ENCODE assay signal across 26 cellular contexts in the genomic region with DNA sequence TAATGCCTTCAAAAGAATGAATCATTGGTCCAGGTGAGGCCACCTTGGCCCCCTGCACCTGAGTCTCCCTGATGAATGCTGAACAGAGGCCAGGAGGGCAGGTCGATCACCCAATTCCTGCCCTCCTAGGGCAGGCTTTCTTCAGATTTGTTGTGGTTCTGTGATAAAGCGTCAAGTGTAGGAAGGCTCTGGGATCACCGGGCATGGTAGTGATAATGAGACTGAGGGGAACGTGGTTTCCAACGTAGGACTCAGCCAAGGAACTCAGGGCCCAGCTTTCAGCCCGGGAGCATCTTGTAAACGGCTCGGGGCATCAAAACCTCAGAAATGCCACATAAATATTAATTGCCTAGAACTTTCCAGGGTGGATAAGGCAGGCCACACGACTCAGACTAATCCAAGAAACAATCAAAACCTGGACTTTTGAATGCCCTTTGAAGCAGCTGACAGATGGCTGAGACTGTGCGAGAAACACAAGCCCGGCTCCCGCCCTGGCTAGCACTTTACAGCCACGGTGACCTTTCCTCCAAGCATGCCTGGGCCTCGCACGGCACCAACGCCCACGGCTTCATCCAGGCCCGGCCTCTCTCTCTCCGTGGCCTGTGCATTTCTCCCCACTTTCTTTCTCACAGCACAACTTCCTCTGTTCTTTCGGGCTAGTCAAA.
DNase-seq lines count a peak whose midpoint lies in the region; ATAC-seq and TF ChIP-seq lines count a peak whose summit lies in the region.
"Had no signal": no experiment of that assay in that cellular context is flagged by ENCODE, and none has a peak within 500 bp of the region (broad histone marks: within the 10 kb centered on the region; RNA-seq: fewer than 3 reads in every experiment).

No MANE protein-coding gene starts in this region.

- no peaks in the 10 kb centered on the region for H3K4me1 Mint-ChIP-seq in endothelial cell (ENCODE audit: unreplicated experiment)
- H3K4me1 Mint-ChIP-seq: activated CD4-positive, alpha-beta T cell treated with anti-CD3 and anti-CD28 coated beads, Interleukin-2, amount 10 ng/mL, durations not matched to agents 24 days and 14 days; activated naive CD8-positive, alpha-beta T cell treated with anti-CD3 and anti-CD28 coated beads, Interleukin-2, amount 50 U/mL, for 24 hours; IgD-negative memory B cell had no signal

- ATAC-seq in left cardiac atrium, result peak; percentile 61 to 71
- ATAC-seq in Right ventricle myocardium inferior, result no peak
- no peak for ATAC-seq in left lobe of liver
- no peak for ATAC-seq in upper lobe of right lung
- no peak for ATAC-seq in GM19023 (IDR thresholded peaks at IDR 0.05; ENCODE audit: unreplicated experiment)
- no peak for ATAC-seq in HG02571 (IDR thresholded peaks at IDR 0.05; ENCODE audit: unreplicated experiment)
- ATAC-seq: activated naive CD8-positive, alpha-beta T cell treated with anti-CD3 and anti-CD28 coated beads, Interleukin-2, amount 50 U/mL, for 24 hours; GM23338; naive thymus-derived CD8-positive, alpha-beta T cell; stimulated activated naive CD8-positive, alpha-beta T cell treated with anti-CD3 and anti-CD28 coated beads, Interleukin-15, Interleukin-2, amounts not matched to agents 100 U/mL and 50 U/mL, for 24 hours; WTC11 had no signal

- H3K27me3 ChIP-seq in colonic mucosa (no peaks in the 10 kb centered on the region), upper lobe of right lung (no peaks in the 10 kb centered on the region)
- H3K27me3 ChIP-seq: testis had no signal

- DNase-seq in left cardiac atrium, result no peak
- no peak for DNase-seq in Right ventricle myocardium inferior (ENCODE audit: missing footprints)
- DNase-seq in colonic mucosa, result peak; percentile 15
- DNase-seq in left lobe of liver (ENCODE audit: low spot score), result peak; percentile 26
- peak; percentile 28 for DNase-seq in upper lobe of right lung
- no peak for DNase-seq in endothelial cell (ENCODE audit: low spot score)
- DNase-seq: activated CD4-positive, alpha-beta T cell treated with anti-CD3 and anti-CD28 coated beads, Interleukin-2, amount 10 ng/mL, durations not matched to agents 24 days and 14 days; activated gamma-delta T cell treated with Interleukin-2 at 50 U/mL for 16 hours; activated naive CD8-positive, alpha-beta T cell treated with anti-CD3 and anti-CD28 coated beads, Interleukin-2, amount 50 U/mL, for 24 hours; activated T-cell treated with anti-CD3 and anti-CD28 coated beads, Interleukin-2, amount 50 U/mL, for 48 hours; CD4-positive, alpha-beta T cell; cerebellar nuclear complex; DND-41; naive thymus-derived CD8-positive, alpha-beta T cell; NCI-H1092; NCI-H187 treated with DMSO at 0.1 percent for 48 hours; NCI-H2171; occipital lobe; stimulated activated naive CD8-positive, alpha-beta T cell treated with anti-CD3 and anti-CD28 coated beads, Interleukin-15, Interleukin-2, amounts not matched to agents 100 U/mL and 50 U/mL, for 24 hours; testis had no signal

- no peaks in the 10 kb centered on the region for H3K36me3 ChIP-seq in colonic mucosa
- no peaks in the 10 kb centered on the region for H3K36me3 ChIP-seq in upper lobe of right lung

- H3K27me3 Mint-ChIP-seq in endothelial cell (ENCODE audit: unreplicated experiment), result peaks cover 5% of the 10 kb centered on the region
- H3K27me3 Mint-ChIP-seq: activated CD4-positive, alpha-beta T cell treated with anti-CD3 and anti-CD28 coated beads, Interleukin-2, amount 10 ng/mL, durations not matched to agents 24 days and 14 days; activated naive CD8-positive, alpha-beta T cell treated with anti-CD3 and anti-CD28 coated beads, Interleukin-2, amount 50 U/mL, for 24 hours; CD4-positive, alpha-beta T cell; IgD-negative memory B cell; naive thymus-derived CD8-positive, alpha-beta T cell had no signal

- H3K4me3 ChIP-seq in colonic mucosa (no peak overlapping the region), upper lobe of right lung (no peak overlapping the region)
- H3K4me3 ChIP-seq: GM23338, skin epidermis, testis had no signal

- no peaks in the 10 kb centered on the region for H3K9me3 ChIP-seq in colonic mucosa
- no peaks in the 10 kb centered on the region for H3K9me3 ChIP-seq in upper lobe of right lung
- H3K9me3 ChIP-seq: testis had no signal

- no peaks in the 10 kb centered on the region for H3K36me3 Mint-ChIP-seq in endothelial cell (ENCODE audit: low read depth, unreplicated experiment)
- H3K36me3 Mint-ChIP-seq: naive thymus-derived CD8-positive, alpha-beta T cell had no signal

- H3K9me3 Mint-ChIP-seq in endothelial cell (ENCODE audit: unreplicated experiment), result no peaks in the 10 kb centered on the region
- H3K9me3 Mint-ChIP-seq: activated CD4-positive, alpha-beta T cell treated with anti-CD3 and anti-CD28 coated beads, Interleukin-2, amount 10 ng/mL, durations not matched to agents 24 days and 14 days; CD4-positive, alpha-beta T cell; GM23338; naive thymus-derived CD8-positive, alpha-beta T cell; WTC11 had no signal

- H3K4me3 Mint-ChIP-seq in endothelial cell (ENCODE audit: unreplicated experiment), result no peak overlapping the region
- H3K4me3 Mint-ChIP-seq: activated CD4-positive, alpha-beta T cell treated with anti-CD3 and anti-CD28 coated beads, Interleukin-2, amount 10 ng/mL, durations not matched to agents 24 days and 14 days; activated naive CD8-positive, alpha-beta T cell treated with anti-CD3 and anti-CD28 coated beads, Interleukin-2, amount 50 U/mL, for 24 hours; CD4-positive, alpha-beta T cell; GM23338; IgD-negative memory B cell; naive thymus-derived CD8-positive, alpha-beta T cell; WTC11 had no signal

- no peak for TF ChIP-seq CTCF in colonic mucosa (IDR thresholded peaks at IDR 0.05)
- TF ChIP-seq CTCF in upper lobe of right lung (IDR thresholded peaks at IDR 0.05), result no peak
- no peak for TF ChIP-seq CTCF in endothelial cell (IDR thresholded peaks at IDR 0.05; ENCODE audit: unreplicated experiment)

- no peak overlapping the region for H3K27ac ChIP-seq in colonic mucosa
- H3K27ac ChIP-seq in upper lobe of right lung, result no peak overlapping the region
- H3K27ac ChIP-seq: skin epidermis, testis had no signal

- H3K27ac Mint-ChIP-seq in endothelial cell (ENCODE audit: unreplicated experiment), result no peak overlapping the region
- H3K27ac Mint-ChIP-seq: activated CD4-positive, alpha-beta T cell treated with anti-CD3 and anti-CD28 coated beads, Interleukin-2, amount 10 ng/mL, durations not matched to agents 24 days and 14 days; activated naive CD8-positive, alpha-beta T cell treated with anti-CD3 and anti-CD28 coated beads, Interleukin-2, amount 50 U/mL, for 24 hours; CD4-positive, alpha-beta T cell; GM23338; IgD-negative memory B cell; WTC11 had no signal

- intact Hi-C loops in left cardiac atrium (cut with DNase I), result no loop called here
- intact Hi-C loops in Right ventricle myocardium inferior (cut with DNase I), result no loop called here
- intact Hi-C loops in colonic mucosa (cut with DNase I), result loop anchor here (10.0 kb wide), 1 partner anchor 57 kb away; no protein-coding TSS in a partner anchor
- intact Hi-C loops in upper lobe of right lung (cut with DNase I), result no loop called here

- H3K9ac ChIP-seq in colonic mucosa (ENCODE audit: low read depth in 2 of 2, low read length in 2 of 2), result no peak overlapping the region

- H3K4me1 ChIP-seq in colonic mucosa (no peaks in the 10 kb centered on the region), upper lobe of right lung (no peaks in the 10 kb centered on the region)
- H3K4me1 ChIP-seq: testis had no signal

Comparison
In these comparisons a context has a peak if more than half of its experiments do, and no peak if none do; other contexts are left out.
1. ATAC-seq: peak in left cardiac atrium (2 of 2); none in Right ventricle myocardium inferior (single experiment), left lobe of liver (single experiment), upper lobe of right lung (single experiment), GM19023 (single experiment) and HG02571 (single experiment).
2. DNase-seq: peak in colonic mucosa (single experiment), left lobe of liver (single experiment) and upper lobe of right lung (single experiment); none in left cardiac atrium (single experiment), Right ventricle myocardium inferior (single experiment) and endothelial cell (single experiment).